9 cellular contexts compared by ENCODE assay signal in genomic region chr12:103632554-103633216, GRCh38. TPM values are rescaled to one million over a fixed set of nuclear protein-coding genes. Genes with fewer than 3 reads are reported as not detected.
DNase-seq lines count a peak whose midpoint lies in the region; ATAC-seq and TF ChIP-seq lines count a peak whose summit lies in the region.
"Had no signal": no experiment of that assay in that cellular context is flagged by ENCODE, and none has a peak within 500 bp of the region (broad histone marks: within the 10 kb centered on the region; RNA-seq: fewer than 3 reads in every experiment).

No MANE protein-coding gene starts in this region.

- H3K27me3 ChIP-seq in heart right ventricle = no peaks in the 10 kb centered on the region

- no peaks in the 10 kb centered on the region for H3K36me3 ChIP-seq in heart right ventricle

- intact Hi-C loops in heart right ventricle (cut with DNase I) = loop anchor here in 1 of 10 donors (10.0 kb wide), 1 partner anchor 58 kb away; no protein-coding TSS in a partner anchor

- 42% methylated on average over 15 of the region's 15 CpGs for WGBS in heart right ventricle, 2 donors

- H3K4me3 ChIP-seq in heart right ventricle = no peak overlapping the region

- peaks cover 0 to 27% (median 0%) of the 10 kb centered on the region in 11 donors for H3K9me3 ChIP-seq in heart right ventricle

- H3K4me1 ChIP-seq in heart right ventricle = peaks cover 0 to 7% (median 0%) of the 10 kb centered on the region in 9 donors

- TF ChIP-seq CTCF in heart right ventricle (IDR thresholded peaks at IDR 0.05) = peak in 7 of 9 donors; percentile 41 to 70 (median 56)

- peak; percentile 81 for DNase-seq in COLO829 (ENCODE audit: low spot score)
- peak; percentile 52 to 71 for DNase-seq in NOMO-1 (lab: John Stamatoyannopoulos, UW; ENCODE audit: unreplicated experiment in 2 of 2)
- peak; percentile 64 for DNase-seq in activated T-cell treated with anti-CD3 and anti-CD28 coated beads for 48 hours (ENCODE audit: low read depth)
- no peak for DNase-seq in heart right ventricle
- peak; percentile 42 to 58 (median 57) for DNase-seq in stimulated activated CD4-positive, alpha-beta T cell treated with anti-CD3 and anti-CD28 coated beads, Interleukin-12 subunit alpha, Interleukin-12 subunit beta, amount 100 ng/mL, for 48 hours (ENCODE audit: low read depth in 2 of 3, low spot score in 1 of 3)
- DNase-seq in effector CD8-positive, alpha-beta T cell (lab: John Stamatoyannopoulos, UW) = no peak
- DNase-seq: activated B cell treated with CpG ODN at 0.5 μM for 24 hours had no signal

- no peak overlapping the region for H3K27ac ChIP-seq in heart right ventricle

- peak; percentile 71 for ATAC-seq in GM19043 (IDR thresholded peaks at IDR 0.05; ENCODE audit: low read depth, unreplicated experiment)
- peak; percentile 95 for ATAC-seq in HG03354 (IDR thresholded peaks at IDR 0.05; ENCODE audit: poor library complexity, severe bottlenecking, unreplicated experiment)
- peak in 2 of 8 donors; percentile 20 to 35 for ATAC-seq in heart right ventricle

RNA-seq across cellular contexts. Expression of gene STAB2, which starts 45.6 kb away (rescaled TPM):
- total RNA-seq in heart right ventricle = under 1 TPM in 8 of 10 donors, not detected in 2; 0.03 to 0.50 (median 0.17) TPM
- under 1 TPM in 1 of 2 donors, not detected in 1; 0.01 TPM for polyA plus RNA-seq in heart right ventricle
- total RNA-seq: activated B cell treated with CpG ODN at 0.5 μM for 24 hours had no signal

Comparison
In these comparisons a context has a peak if more than half of its experiments do, and no peak if none do; other contexts are left out.
1. DNase-seq: peak in COLO829 (single experiment), NOMO-1 (2 of 2), activated T-cell treated with anti-CD3 and anti-CD28 coated beads for 48 hours (single experiment) and stimulated activated CD4-positive, alpha-beta T cell treated with anti-CD3 and anti-CD28 coated beads, Interleukin-12 subunit alpha, Interleukin-12 subunit beta, amount 100 ng/mL, for 48 hours (3 of 3); none in heart right ventricle (0 of 2) and effector CD8-positive, alpha-beta T cell (single experiment).